8 cellular contexts compared by ENCODE assay signal in genomic region chr17:82231562-82232321, GRCh38. TPM values are rescaled to one million over a fixed set of nuclear protein-coding genes. Genes with fewer than 3 reads are reported as not detected.
A peak's percentile ranks its signal among the peaks of the same experiment; 100 is the strongest.
DNase-seq lines count a peak whose midpoint lies in the region; ATAC-seq and TF ChIP-seq lines count a peak whose summit lies in the region.

No MANE protein-coding gene starts in this region.

- peak; percentile 85 for DNase-seq in Daoy (ENCODE audit: low read depth)
- peak; percentile 40 for DNase-seq in IMR-90
- no peak for DNase-seq in astrocyte of the spinal cord (ENCODE audit: low read depth, low spot score)
- DNase-seq in iPS-NIHi11 (ENCODE audit: low spot score) = peak; percentile 67
- no peak for DNase-seq in NCI-H2196 (lab: John Stamatoyannopoulos, UW; ENCODE audit: unreplicated experiment)
- DNase-seq in AG08395 (ENCODE audit: low spot score) = no peak

- H2BK20ac ChIP-seq in IMR-90 (ENCODE audit: low read depth, low read length) = no peak overlapping the region

- H3K4me1 ChIP-seq in IMR-90 (ENCODE audit: control insufficient read depth, insufficient read depth, low read length) = peaks cover 43% of the 10 kb centered on the region

- peak overlapping the region; percentile 17; the same call in 1 of the 2 replicates for H4K5ac ChIP-seq in IMR-90 (ENCODE audit: low read depth, low read length)

- dilution Hi-C loops in IMR-90 (cut with HindIII; ENCODE audit: low sequenced_read_pairs, unreplicated experiment) = no loop called here

- no peak for TF ChIP-seq POLR2A in IMR-90 (IDR thresholded peaks at IDR 0.05; ENCODE audit: low read depth, low read length)

- peak overlapping the region; percentile 79 for H2BK5ac ChIP-seq in IMR-90 (ENCODE audit: low read depth, low read length, poor library complexity, severe bottlenecking)

- H3K27ac ChIP-seq in IMR-90 (ENCODE audit: insufficient read depth, low read length) = peak overlapping the region; percentile 91
- H3K27ac ChIP-seq in skin epidermis = peak overlapping the region in 20 of 21 experiments; percentile 59 to 98 (median 88)

- H2BK15ac ChIP-seq in IMR-90 (ENCODE audit: low read depth, low read length) = no peak overlapping the region

- peak overlapping the region; percentile 99 for H2AK9ac ChIP-seq in IMR-90 (replicated peaks; ENCODE audit: low read depth, low read length, poor library complexity)

- peak overlapping the region; percentile 63; the same call in 1 of the 2 replicates for H3K23ac ChIP-seq in IMR-90 (ENCODE audit: low read depth, low read length)

- H3K27me3 ChIP-seq in IMR-90 (ENCODE audit: control insufficient read depth, insufficient read depth, low read length) = no peaks in the 10 kb centered on the region

- peak overlapping the region; percentile 48 for H3K14ac ChIP-seq in IMR-90 (replicated peaks; ENCODE audit: low read depth, low read length)

- ATAC-seq in IMR-90 (ENCODE audit: low read depth) = peak; percentile 1
- no peak for ATAC-seq in HG02970 (IDR thresholded peaks at IDR 0.05; ENCODE audit: low FRiP score, unreplicated experiment)

- intact Hi-C loops in IMR-90 (cut with micrococcal nuclease) = loop anchor here (2.0 kb wide), 1 partner anchor 15 kb away; no protein-coding TSS in a partner anchor

- BruUV-seq in IMR-90 (replicated peaks; lab: Mats Ljungman, UMichigan) = no TSS peak

- peak overlapping the region; percentile 39; the same call in 1 of the 2 replicates for H3K18ac ChIP-seq in IMR-90 (ENCODE audit: low read depth, low read length)

- 9% methylated on average over 26 of the region's 42 CpGs; no CpG with 5 or more reads in 1 of the 2 experiments for WGBS in IMR-90 (ENCODE audit: extremely low coverage in 2 of 2, insufficient read length in 1 of 2), 2 experiments

- CTCF ChIA-PET in IMR-90 (lab: Yijun Ruan, JAX) = no interaction called here

- H4K20me1 ChIP-seq in IMR-90 (ENCODE audit: insufficient read depth, low read length) = peaks cover 78% of the 10 kb centered on the region

- peak overlapping the region; percentile 87 for H3K4me2 ChIP-seq in IMR-90 (ENCODE audit: low read depth, low read length)

- peaks cover 0 to 69% of the 10 kb centered on the region in 2 experiments; a peak in 2 of 4 replicates for H3K79me1 ChIP-seq in IMR-90 (ENCODE audit: low read depth in 1 of 2, low read length in 2 of 2)

- POLR2A ChIA-PET in IMR-90 (lab: Charles Lee; ENCODE audit: unreplicated experiment) = no interaction called here

- no peaks in the 10 kb centered on the region for H3K9me1 ChIP-seq in IMR-90 (ENCODE audit: insufficient read depth, low read length)

- H3K4me3 ChIP-seq in IMR-90 (ENCODE audit: insufficient read depth, low read depth, low read length) (peak overlapping the region; percentile 98), astrocyte of the spinal cord (ENCODE audit: low read depth, low read length) (peak overlapping the region; percentile 80), skin epidermis (peak overlapping the region; percentile 40 to 74 (median 49))

- H4K8ac ChIP-seq in IMR-90 (ENCODE audit: low read depth in 2 of 2, low read length in 2 of 2) = peak overlapping the region; percentile 47 to 76; a peak in 3 of 4 replicates

- peak overlapping the region; percentile 10; the same call in 1 of the 2 replicates for H2BK120ac ChIP-seq in IMR-90 (ENCODE audit: low read depth, low read length)

- peak overlapping the region; percentile 91 for H3K9ac ChIP-seq in IMR-90 (ENCODE audit: low read depth, low read length)

- H4K91ac ChIP-seq in IMR-90 (ENCODE audit: insufficient read depth, low read depth, low read length) = peak overlapping the region; percentile 78; the same call in 1 of the 2 replicates

- peaks cover 27% of the 10 kb centered on the region for H3K36me3 ChIP-seq in IMR-90 (ENCODE audit: control insufficient read depth, insufficient read depth, low read length)

- H3K9me3 ChIP-seq in IMR-90 (ENCODE audit: control insufficient read depth, insufficient read depth, low read length) = no peaks in the 10 kb centered on the region

- in situ Hi-C loops in IMR-90 (cut with MboI; ENCODE audit: low sequenced_read_pairs) (no loop called here), astrocyte of the spinal cord (cut with HindIII; ENCODE audit: low sequenced_read_pairs) (no loop called here)

- peak overlapping the region; percentile 60; the same call in 1 of the 2 replicates for H3K56ac ChIP-seq in IMR-90 (ENCODE audit: extremely low read depth, insufficient read depth, low read length)

- no peak for TF ChIP-seq RAD21 in IMR-90 (IDR thresholded peaks at IDR 0.05; ENCODE audit: low read length)

- H2AFZ ChIP-seq in IMR-90 (replicated peaks; ENCODE audit: low read length, poor library complexity) = peak overlapping the region; percentile 16

- TF ChIP-seq CTCF in IMR-90 (conservative IDR thresholded peaks at IDR 0.05; ENCODE audit: low read depth, low read length) (no peak), astrocyte of the spinal cord (IDR thresholded peaks at IDR 0.05; ENCODE audit: low read depth, low read length) (no peak)

- peak overlapping the region; percentile 80 for H3K4ac ChIP-seq in IMR-90 (ENCODE audit: low read depth, low read length)

- peak overlapping the region; percentile 85; the same call in 1 of the 2 replicates for H2AK5ac ChIP-seq in IMR-90 (ENCODE audit: low read depth, low read length)

TF ChIP-seq in IMR-90, 13 proteins besides CTCF, POLR2A, EP300 and RAD21:
- TF ChIP-seq CEBPB (IDR thresholded peaks at IDR 0.05; ENCODE audit: low read depth, low read length) (peak; percentile 65; the same call in 1 of the 2 replicates), BHLHE40 (IDR thresholded peaks at IDR 0.05; ENCODE audit: low read depth, low read length) (no peak), MAZ (IDR thresholded peaks at IDR 0.05; ENCODE audit: borderline replicate concordance, low read depth, low read length) (peak; percentile 57; the same call in 1 of the 2 replicates)

RNA-seq across cellular contexts. Expression of gene SLC16A3, which starts 2.9 kb away (rescaled TPM):
- 26.7 and 57.7 TPM in 2 replicates for total RNA-seq in Daoy (2014; rRNA removed; shearing (Covaris generic))
- 49.1 and 49.7 TPM in 2 replicates for total RNA-seq in IMR-90 (2012; rRNA removed)
- 181 and 204 TPM in 2 replicates for polyA plus RNA-seq in IMR-90 (2012; rRNA removed)
- 128 and 499 TPM in 2 replicates for polyA plus RNA-seq in IMR-90 (2012; cell fraction: cytosol; rRNA removed)
- 77.3 and 325 TPM in 2 replicates for polyA plus RNA-seq in IMR-90 (2012; cell fraction: nucleus; rRNA removed; ENCODE audit: low replicate concordance)

RNA-seq across cellular contexts. Expression of gene CCDC57, which starts 19.1 kb away (rescaled TPM):
- 7.9 and 36.5 TPM in 2 replicates for total RNA-seq in Daoy (2014; rRNA removed; shearing (Covaris generic))
- 6.9 and 7.3 TPM in 2 replicates for total RNA-seq in IMR-90 (2012; rRNA removed)
- 31.3 and 32.4 TPM in 2 replicates for polyA plus RNA-seq in IMR-90 (2012; rRNA removed)
- 5.1 and 6.2 TPM in 2 replicates for polyA plus RNA-seq in IMR-90 (2012; cell fraction: cytosol; rRNA removed)
- polyA plus RNA-seq in IMR-90 (2012; cell fraction: nucleus; rRNA removed; ENCODE audit: low replicate concordance) = 259 and 322 TPM in 2 replicates

RNA-seq across cellular contexts. Expression of gene CSNK1D, which starts 41.8 kb away (rescaled TPM):
- total RNA-seq in Daoy (2014; rRNA removed; shearing (Covaris generic)) = 16.5 and 25.1 TPM in 2 replicates
- total RNA-seq in IMR-90 (2012; rRNA removed) = 38.3 and 47.1 TPM in 2 replicates
- polyA plus RNA-seq in IMR-90 (2012; rRNA removed) = 144 and 186 TPM in 2 replicates
- 131 and 159 TPM in 2 replicates for polyA plus RNA-seq in IMR-90 (2012; cell fraction: cytosol; rRNA removed)
- polyA plus RNA-seq in IMR-90 (2012; cell fraction: nucleus; rRNA removed; ENCODE audit: low replicate concordance) = 373 and 817 TPM in 2 replicates

Comparison
In these comparisons a context has a peak if more than half of its experiments do, and no peak if none do; other contexts are left out.
1. DNase-seq: peak in Daoy (single experiment), IMR-90 (single experiment) and iPS-NIHi11 (single experiment); none in astrocyte of the spinal cord (single experiment), NCI-H2196 (single experiment) and AG08395 (single experiment).
2. Peak in every context shown above with its lines, with median percentiles within 50 percentile points of each other: H3K4me3 ChIP-seq.